9 cellular contexts compared by ENCODE assay signal in the genomic region with DNA sequence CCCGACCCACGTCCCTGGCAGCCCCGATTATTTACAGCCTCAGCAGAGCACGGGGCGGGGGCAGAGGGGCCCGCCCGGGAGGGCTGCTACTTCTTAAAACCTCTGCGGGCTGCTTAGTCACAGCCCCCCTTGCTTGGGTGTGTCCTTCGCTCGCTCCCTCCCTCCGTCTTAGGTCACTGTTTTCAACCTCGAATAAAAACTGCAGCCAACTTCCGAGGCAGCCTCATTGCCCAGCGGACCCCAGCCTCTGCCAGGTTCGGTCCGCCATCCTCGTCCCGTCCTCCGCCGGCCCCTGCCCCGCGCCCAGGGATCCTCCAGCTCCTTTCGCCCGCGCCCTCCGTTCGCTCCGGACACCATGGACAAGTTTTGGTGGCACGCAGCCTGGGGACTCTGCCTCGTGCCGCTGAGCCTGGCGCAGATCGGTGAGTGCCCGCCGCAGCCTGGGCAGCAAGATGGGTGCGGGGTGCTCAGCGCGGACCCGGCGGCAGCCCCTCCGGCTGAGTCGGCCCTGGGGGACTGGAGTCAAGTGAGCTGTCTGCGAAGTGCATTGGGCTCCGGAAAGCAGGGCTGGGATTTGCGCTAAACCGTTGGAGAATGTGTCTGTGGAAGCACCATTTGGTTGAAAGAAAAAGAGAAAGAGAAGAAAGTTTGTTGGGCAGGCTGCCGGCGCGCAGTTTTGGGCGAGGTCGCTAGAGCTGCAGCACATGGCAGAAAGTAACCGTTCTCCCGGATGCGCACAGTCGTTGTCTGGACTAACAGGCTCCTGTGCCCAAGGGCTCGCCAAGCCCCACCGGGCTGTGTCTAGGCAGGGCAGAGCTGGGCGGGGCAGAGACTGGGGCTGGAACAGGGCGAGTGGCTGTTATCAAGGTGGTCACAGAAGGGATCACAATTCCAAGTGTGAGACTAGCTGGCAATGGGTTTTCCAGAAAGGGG. TPM values are rescaled to one million over a fixed set of nuclear protein-coding genes. Genes with fewer than 3 reads are reported as not detected.
A peak's percentile ranks its signal among the peaks of the same experiment; 100 is the strongest.
DNase-seq lines count a peak whose midpoint lies in the region; ATAC-seq and TF ChIP-seq lines count a peak whose summit lies in the region.
"Had no signal": no experiment of that assay in that cellular context is flagged by ENCODE, and none has a peak within 500 bp of the region (broad histone marks: within the 10 kb centered on the region; RNA-seq: fewer than 3 reads in every experiment).

A gene (plus strand): TSS at position 223 of the 933 bp plus-strand sequence. CDS start 133 bp downstream, at position 356.

- H3K4me1 ChIP-seq in RWPE2 (ENCODE audit: insufficient read depth, poor library complexity, severe bottlenecking) = peaks cover 40% of the 10 kb centered on the region
- peaks cover 45% of the 10 kb centered on the region for H3K4me1 ChIP-seq in osteoblast (ENCODE audit: insufficient read depth, low read length)
- peaks cover 0 to 52% (median 41%) of the 10 kb centered on the region in 4 donors for H3K4me1 ChIP-seq in tibial artery

- H3K36me3 ChIP-seq in RWPE2 (ENCODE audit: low read depth) = peaks cover 29% of the 10 kb centered on the region
- H3K36me3 ChIP-seq in osteoblast (ENCODE audit: insufficient read depth, low read length) = no peaks in the 10 kb centered on the region
- no peaks in the 10 kb centered on the region for H3K36me3 ChIP-seq in tibial artery

- no peaks in the 10 kb centered on the region for H3K9me3 ChIP-seq in RWPE2 (ENCODE audit: severe bottlenecking)
- H3K9me3 ChIP-seq in osteoblast (ENCODE audit: low read depth, low read length) = no peaks in the 10 kb centered on the region
- H3K9me3 ChIP-seq in tibial artery = no peaks in the 10 kb centered on the region

- H2AFZ ChIP-seq in osteoblast (ENCODE audit: low read length) = peak within 1 kb of the TSS; percentile 53

- intact Hi-C loops in tibial artery (cut with DNase I; ENCODE audit: low total_unique reads) = no loop called here

- peaks cover 61% of the 10 kb centered on the region for H3K79me2 ChIP-seq in osteoblast (ENCODE audit: insufficient read depth, low read length)

- TF ChIP-seq CTCF in RWPE2 (IDR thresholded peaks at IDR 0.05; ENCODE audit: poor library complexity, severe bottlenecking) (no peak), osteoblast (IDR thresholded peaks at IDR 0.05; ENCODE audit: extremely low read depth, low read depth, low read length) (no peak), tibial artery (IDR thresholded peaks at IDR 0.05) (no peak)

- peak within 1 kb of the TSS; percentile 96 for H3K27ac ChIP-seq in RWPE2 (ENCODE audit: poor library complexity, severe bottlenecking)
- peak within 1 kb of the TSS; percentile 84 for H3K27ac ChIP-seq in osteoblast (ENCODE audit: low read depth, low read length)
- H3K27ac ChIP-seq in tibial artery = peak within 1 kb of the TSS; percentile 88 to 93
- H3K27ac ChIP-seq: C4-2B had no signal

- H3K27me3 ChIP-seq in RWPE2 (ENCODE audit: insufficient read depth, poor library complexity, severe bottlenecking) = no peaks in the 10 kb centered on the region
- no peaks in the 10 kb centered on the region for H3K27me3 ChIP-seq in osteoblast (ENCODE audit: insufficient read depth, low read length)
- no peaks in the 10 kb centered on the region for H3K27me3 ChIP-seq in tibial artery

- H3K4me2 ChIP-seq in osteoblast (ENCODE audit: insufficient read depth, low read length) = peak within 1 kb of the TSS; percentile 89

- peak within 1 kb of the TSS; percentile 83 for H3K4me3 ChIP-seq in RWPE2 (ENCODE audit: severe bottlenecking)
- H3K4me3 ChIP-seq in osteoblast (ENCODE audit: insufficient read depth, low read length) = peak within 1 kb of the TSS; percentile 93
- peak within 1 kb of the TSS; percentile 69 to 85 for H3K4me3 ChIP-seq in tibial artery

- DNase-seq in DMS153 treated with DMSO at 0.1 percent for 48 hours (lab: John Stamatoyannopoulos, UW; ENCODE audit: unreplicated experiment) (peak; percentile 26), DMS153 (lab: John Stamatoyannopoulos, UW) (no peak), RWPE2 (ENCODE audit: low spot score) (no peak), activated gamma-delta T cell (lab: John Stamatoyannopoulos, UW) (peak; percentile 56), foreskin melanocyte (peak; percentile 81), osteoblast (ENCODE audit: insufficient read length, low spot score, missing footprints) (peak; percentile 96), tibial artery (peak; percentile 83 to 84)

- peaks cover 37% of the 10 kb centered on the region for H4K20me1 ChIP-seq in osteoblast (ENCODE audit: insufficient read depth, low read length)

- ATAC-seq in HG02973 (IDR thresholded peaks at IDR 0.05; ENCODE audit: unreplicated experiment) (peak; percentile 34), RWPE2 (ENCODE audit: low read depth) (peak; percentile 58)

RNA-seq across cellular contexts. Expression of the gene that starts here (rescaled TPM):
- 238 and 268 TPM in 2 replicates for total RNA-seq in osteoblast

Comparison
In these comparisons a context has a peak if more than half of its experiments do, and no peak if none do; other contexts are left out.
1. DNase-seq: peak in DMS153 treated with DMSO at 0.1 percent for 48 hours (single experiment), activated gamma-delta T cell (single experiment), foreskin melanocyte (single experiment), osteoblast (single experiment) and tibial artery (2 of 2); none in DMS153 (single experiment) and RWPE2 (single experiment).
2. Peak in every context shown above with its lines, with median percentiles within 50 percentile points of each other: H3K27ac ChIP-seq and H3K4me3 ChIP-seq.